In genomic region chr10:36421999-36422398, GRCh38 we compare ENCODE assay signal across 25 cellular contexts.
"Had no signal": no experiment of that assay in that cellular context is flagged by ENCODE, and none has a peak within 500 bp of the region (broad histone marks: within the 10 kb centered on the region; RNA-seq: fewer than 3 reads in every experiment).

No MANE protein-coding gene starts in this region.

- H3K27ac ChIP-seq: brain microvascular endothelial cell, esophagus muscularis mucosa, heart right ventricle, left lung, prostate gland, sigmoid colon, uterus had no signal

- DNase-seq: activated CD4-positive, alpha-beta memory T cell treated with anti-CD3 and anti-CD28 coated beads, Interleukin-2, amount 10 ng/mL, durations not matched to agents 7 days and 5 days; activated CD4-positive, alpha-beta T cell treated with anti-CD3 and anti-CD28 coated beads for 1 hour; activated CD4-positive, alpha-beta T cell treated with anti-CD3 and anti-CD28 coated beads, Interleukin-2, amount 10 ng/mL, durations not matched to agents 7 days and 5 days; activated CD8-positive, alpha-beta memory T cell treated with anti-CD3 and anti-CD28 coated beads, Interleukin-2, amount 50 U/mL, for 48 hours; activated gamma-delta T cell; activated naive CD4-positive, alpha-beta T cell treated with anti-CD3 and anti-CD28 coated beads, Interleukin-2, amount 50 U/mL, for 16 hours; activated T-cell treated with anti-CD3 and anti-CD28 coated beads, Interleukin-2, amount 50 U/mL, for 24 hours; amniotic stem cell; brain microvascular endothelial cell; caudate nucleus; foreskin melanocyte; heart right ventricle; left lung; mucosa of descending colon; pancreas; sigmoid colon; small intestine; stimulated activated CD4-positive, alpha-beta T cell treated with anti-CD3 and anti-CD28 coated beads, Interleukin-4, amount 100 ng/mL, for 24 hours; T1000; uterus had no signal

- ATAC-seq: left lung; mucosa of descending colon; natural killer cell treated with Interleukin-12 subunit alpha and Interleukin-12 subunit beta and Interleukin-15 and Interleukin-18, amount 100 ng/mL, for 72 hours; stimulated activated effector memory CD8-positive, alpha-beta T cell treated with anti-CD3 and anti-CD28 coated beads, Interleukin-12 subunit alpha, Interleukin-12 subunit beta, amount 100 ng/mL, for 72 hours had no signal

- H3K9me3 ChIP-seq: pancreas, prostate gland, sigmoid colon, uterus had no signal

- H3K27me3 ChIP-seq: brain microvascular endothelial cell, esophagus muscularis mucosa, heart right ventricle, left lung, pancreas, sigmoid colon, uterus had no signal

- H3K36me3 ChIP-seq: brain microvascular endothelial cell, esophagus muscularis mucosa, heart right ventricle, left lung, pancreas, prostate gland, sigmoid colon, uterus had no signal

- H3K4me3 ChIP-seq: esophagus muscularis mucosa, heart right ventricle, left lung, lung, mucosa of descending colon, pancreas, prostate gland, sigmoid colon, uterus had no signal

- H3K4me1 ChIP-seq: esophagus muscularis mucosa, left lung, prostate gland, uterus had no signal
